11 cellular contexts compared by ENCODE assay signal in the genomic region with DNA sequence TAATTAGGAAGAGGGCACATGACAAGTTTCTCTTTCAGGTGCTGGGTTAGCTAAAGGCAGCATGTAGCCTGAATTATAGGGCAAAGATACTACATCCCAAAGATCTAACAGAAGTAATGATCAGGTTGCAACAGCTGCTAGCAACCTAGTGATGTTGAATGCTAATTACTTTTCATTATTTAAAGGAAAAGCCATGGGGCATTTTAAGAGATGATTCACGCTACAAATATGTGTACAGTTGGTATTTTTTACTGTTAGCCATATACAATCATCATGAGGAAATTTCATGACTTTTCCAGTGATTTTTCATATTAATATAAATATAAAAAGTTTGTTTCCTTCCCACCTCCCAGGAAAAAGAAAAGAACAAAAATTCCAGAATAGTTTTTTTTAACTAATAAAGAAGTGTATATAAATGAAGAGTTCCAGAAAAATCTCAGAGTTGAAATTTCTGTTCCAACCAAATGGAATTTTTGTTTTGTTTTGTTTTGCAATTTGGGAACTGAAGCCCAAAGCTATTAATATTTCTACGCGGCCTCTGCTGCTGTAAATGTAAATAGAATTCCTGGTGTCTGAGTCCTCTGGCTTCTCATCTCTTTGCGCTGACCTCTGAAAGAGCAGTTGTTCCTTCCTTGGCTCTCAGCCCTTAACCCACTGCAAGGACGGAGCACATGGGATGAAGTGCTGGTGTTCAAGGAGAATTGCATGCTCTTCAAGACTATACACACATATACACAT. TPM values are rescaled to one million over a fixed set of nuclear protein-coding genes. Genes with fewer than 3 reads are reported as not detected.
A peak's percentile ranks its signal among the peaks of the same experiment; 100 is the strongest.
DNase-seq lines count a peak whose midpoint lies in the region; ATAC-seq, FAIRE-seq and TF ChIP-seq lines count a peak whose summit lies in the region.
"Had no signal": no experiment of that assay in that cellular context is flagged by ENCODE, and none has a peak within 500 bp of the region (broad histone marks: within the 10 kb centered on the region; RNA-seq: fewer than 3 reads in every experiment).

No MANE protein-coding gene starts in this region.

- TF ChIP-seq RAD21 in IMR-90 (IDR thresholded peaks at IDR 0.05; ENCODE audit: low read length) (no peak), HepG2 (CRISPR knock-in tag; IDR thresholded peaks at IDR 0.05) (no peak)

- peaks cover 0 to 11% (median 4%) of the 10 kb centered on the region in 3 donors for H3K36me3 Mint-ChIP-seq in naive thymus-derived CD8-positive, alpha-beta T cell
- H3K36me3 Mint-ChIP-seq in activated CD8-positive, alpha-beta memory T cell treated with anti-CD3 and anti-CD28 coated beads, Interleukin-2, amount 10 ng/mL, durations not matched to agents 7 days and 5 days: peaks cover 7% of the 10 kb centered on the region

- H2BK20ac ChIP-seq in IMR-90 (ENCODE audit: low read depth, low read length): peak overlapping the region; percentile 99

- no peak overlapping the region; the same call in 1 of the 2 replicates for H3K14ac ChIP-seq in IMR-90 (replicated peaks; ENCODE audit: low read depth, low read length)

- H3K9me1 ChIP-seq in IMR-90 (ENCODE audit: insufficient read depth, low read length): peaks cover 23% of the 10 kb centered on the region

- no peaks in the 10 kb centered on the region for H3K27me3 ChIP-seq in IMR-90 (ENCODE audit: control insufficient read depth, insufficient read depth, low read length)
- H3K27me3 ChIP-seq in colonic mucosa: no peaks in the 10 kb centered on the region
- no peaks in the 10 kb centered on the region for H3K27me3 ChIP-seq in HepG2 (ENCODE audit: control insufficient read depth in 1 of 2, insufficient read depth in 2 of 2, low read length in 2 of 2)
- no peaks in the 10 kb centered on the region for H3K27me3 ChIP-seq in transverse colon
- H3K27me3 ChIP-seq: neutrophil had no signal

- no peak overlapping the region for H2AK9ac ChIP-seq in IMR-90 (replicated peaks; ENCODE audit: low read depth, low read length, poor library complexity)

- H4K91ac ChIP-seq in IMR-90 (ENCODE audit: insufficient read depth, low read depth, low read length): peak overlapping the region; percentile 64

- dilution Hi-C loops in IMR-90 (cut with HindIII; ENCODE audit: low sequenced_read_pairs, unreplicated experiment): no loop called here

- POLR2A ChIA-PET in IMR-90 (lab: Charles Lee; ENCODE audit: unreplicated experiment): no interaction called here
- POLR2A ChIA-PET in HepG2 (lab: Yijun Ruan, JAX): no interaction called here
- POLR2A ChIA-PET in naive thymus-derived CD8-positive, alpha-beta T cell (lab: Charles Lee): no interaction called here

- H3K56ac ChIP-seq in IMR-90 (ENCODE audit: extremely low read depth, insufficient read depth, low read length): peak overlapping the region; percentile 84; the same call in 1 of the 2 replicates

- peak overlapping the region; percentile 72 to 93; a peak in 3 of 4 replicates for H4K8ac ChIP-seq in IMR-90 (ENCODE audit: low read depth in 2 of 2, low read length in 2 of 2)

- H4K20me1 ChIP-seq in IMR-90 (ENCODE audit: insufficient read depth, low read length) (no peaks in the 10 kb centered on the region), HepG2 (ENCODE audit: insufficient read depth, low read length) (no peaks in the 10 kb centered on the region)

- no peak overlapping the region for H3K9ac ChIP-seq in IMR-90 (ENCODE audit: low read depth, low read length)
- H3K9ac ChIP-seq in colonic mucosa (ENCODE audit: low read depth in 2 of 2, low read length in 2 of 2): no peak overlapping the region
- no peak overlapping the region for H3K9ac ChIP-seq in HepG2 (ENCODE audit: insufficient read depth, low read depth, low read length)

- peak overlapping the region; percentile 84 for H3K18ac ChIP-seq in IMR-90 (ENCODE audit: low read depth, low read length)

- peaks cover 0 to 11% of the 10 kb centered on the region in 2 experiments; a peak in 3 of 4 replicates for H3K79me1 ChIP-seq in IMR-90 (ENCODE audit: low read depth in 1 of 2, low read length in 2 of 2)

- no peaks in the 10 kb centered on the region for H3K79me2 ChIP-seq in HepG2 (ENCODE audit: insufficient read depth, low read length)

- H3K4me2 ChIP-seq in IMR-90 (ENCODE audit: low read depth, low read length) (peak overlapping the region; percentile 82; the same call in 1 of the 2 replicates), HepG2 (ENCODE audit: low read depth, low read length) (no peak overlapping the region)

- H3K27ac Mint-ChIP-seq in naive thymus-derived CD8-positive, alpha-beta T cell: no peak overlapping the region
- no peak overlapping the region for H3K27ac Mint-ChIP-seq in activated CD8-positive, alpha-beta memory T cell treated with anti-CD3 and anti-CD28 coated beads, Interleukin-2, amount 10 ng/mL, durations not matched to agents 7 days and 5 days
- H3K27ac Mint-ChIP-seq: activated CD8-positive, alpha-beta T cell treated with anti-CD3 and anti-CD28 coated beads, Interleukin-2, amount 10 ng/mL, durations not matched to agents 7 days and 5 days had no signal

- ATAC-seq in IMR-90 (ENCODE audit: low read depth) (peak; percentile 95), HepG2 (no peak)
- no peak for ATAC-seq in naive thymus-derived CD8-positive, alpha-beta T cell
- no peak for ATAC-seq in activated CD8-positive, alpha-beta memory T cell treated with anti-CD3 and anti-CD28 coated beads, Interleukin-2, amount 10 ng/mL, durations not matched to agents 7 days and 5 days
- ATAC-seq: activated CD8-positive, alpha-beta T cell treated with anti-CD3 and anti-CD28 coated beads, Interleukin-2, amount 10 ng/mL, durations not matched to agents 7 days and 5 days had no signal

- H3K9me3 Mint-ChIP-seq in naive thymus-derived CD8-positive, alpha-beta T cell: peaks cover 0 to 12% (median 7%) of the 10 kb centered on the region in 9 donors
- H3K9me3 Mint-ChIP-seq in activated CD8-positive, alpha-beta memory T cell treated with anti-CD3 and anti-CD28 coated beads, Interleukin-2, amount 10 ng/mL, durations not matched to agents 7 days and 5 days (ENCODE audit: low read depth): peaks cover 5% of the 10 kb centered on the region

- no peak for TF ChIP-seq POLR2A in IMR-90 (IDR thresholded peaks at IDR 0.05; ENCODE audit: low read depth, low read length)
- no peak for TF ChIP-seq POLR2A in HepG2 (IDR thresholded peaks at IDR 0.05; ENCODE audit: insufficient read depth in 1 of 2, low read depth in 2 of 2, low read length in 2 of 2)
- TF ChIP-seq POLR2A in transverse colon (IDR thresholded peaks at IDR 0.05): no peak

- no peak overlapping the region for H2AK5ac ChIP-seq in IMR-90 (ENCODE audit: low read depth, low read length)

- H2BK120ac ChIP-seq in IMR-90 (ENCODE audit: low read depth, low read length): peak overlapping the region; percentile 99

- intact Hi-C loops in IMR-90 (cut with micrococcal nuclease) (loop anchor here (1.0 kb wide), 2 partner anchors 14 to 43 kb away; partner anchors contain the start of gene NEK10), colonic mucosa (cut with DNase I) (no loop called here), HepG2 (cut with micrococcal nuclease; ENCODE audit: unreplicated experiment) (no loop called here), transverse colon (cut with DNase I; ENCODE audit: low total_unique reads) (no loop called here)

- H3K27me3 Mint-ChIP-seq in naive thymus-derived CD8-positive, alpha-beta T cell: no peaks in the 10 kb centered on the region
- no peaks in the 10 kb centered on the region for H3K27me3 Mint-ChIP-seq in activated CD8-positive, alpha-beta memory T cell treated with anti-CD3 and anti-CD28 coated beads, Interleukin-2, amount 10 ng/mL, durations not matched to agents 7 days and 5 days

- no CpG with 5 or more reads among the region's 5 CpGs for WGBS in IMR-90 (ENCODE audit: extremely low coverage in 2 of 2, insufficient read length in 1 of 2), 2 experiments
- 99% methylated on average over 5 of the region's 5 CpGs for WGBS in HepG2 (ENCODE audit: low lambda C conversion rate)
- WGBS in transverse colon (ENCODE audit: low coverage in 1 of 2), 2 donors: 54 to 67% methylated on average over 3 to 5 of the region's 5 CpGs

- H4K5ac ChIP-seq in IMR-90 (ENCODE audit: low read depth, low read length): no peak overlapping the region; the same call in 1 of the 2 replicates

- H2BK5ac ChIP-seq in IMR-90 (ENCODE audit: low read depth, low read length, poor library complexity, severe bottlenecking): peak overlapping the region; percentile 96

- H3K9me3 ChIP-seq in IMR-90 (ENCODE audit: control insufficient read depth, insufficient read depth, low read length): no peaks in the 10 kb centered on the region
- H3K9me3 ChIP-seq in colonic mucosa: no peaks in the 10 kb centered on the region
- H3K9me3 ChIP-seq in HepG2 (ENCODE audit: low read length): no peaks in the 10 kb centered on the region; the same call in 1 of the 2 replicates
- no peaks in the 10 kb centered on the region for H3K9me3 ChIP-seq in transverse colon
- H3K9me3 ChIP-seq: neutrophil had no signal

- H2AFZ ChIP-seq in IMR-90 (replicated peaks; ENCODE audit: low read length, poor library complexity): no peak overlapping the region
- H2AFZ ChIP-seq in HepG2 (ENCODE audit: low read length): no peak overlapping the region

- in situ Hi-C loops in IMR-90 (cut with MboI; ENCODE audit: low sequenced_read_pairs) (no loop called here), HepG2 (cut with HindIII; ENCODE audit: extremely low pct_ligation_motif_present, low pct_unique_long_range_greater_than_20kb) (no loop called here), transverse colon (cut with MboI; ENCODE audit: low pct_ligation_motif_present in 1 of 4, low pct_unique_long_range_greater_than_20kb in 1 of 4, low sequenced_read_pairs in 3 of 4) (no loop called here)

- TF ChIP-seq EP300 in HepG2 (IDR thresholded peaks at IDR 0.05; ENCODE audit: low read depth in 2 of 2, low read length in 2 of 2) (no peak), HepG2 (CRISPR knock-in tag; IDR thresholded peaks at IDR 0.05; ENCODE audit: borderline replicate concordance) (no peak), transverse colon (IDR thresholded peaks at IDR 0.05; ENCODE audit: low read depth) (no peak)

- peak; percentile 98 for DNase-seq in IMR-90
- no peak for DNase-seq in colonic mucosa
- no peak for DNase-seq in HepG2 (ENCODE audit: low spot score)
- DNase-seq in transverse colon: peak; percentile 25
- no peak for DNase-seq in naive thymus-derived CD8-positive, alpha-beta T cell
- DNase-seq in NCI-H1417 (lab: John Stamatoyannopoulos, UW): no peak
- no peak for DNase-seq in SKM-1 (lab: John Stamatoyannopoulos, UW; ENCODE audit: unreplicated experiment)
- no peak for DNase-seq in activated CD8-positive, alpha-beta memory T cell treated with anti-CD3 and anti-CD28 coated beads, Interleukin-2, amount 10 ng/mL, durations not matched to agents 7 days and 5 days
- DNase-seq: activated CD8-positive, alpha-beta T cell treated with anti-CD3 and anti-CD28 coated beads, Interleukin-2, amount 10 ng/mL, durations not matched to agents 7 days and 5 days had no signal

- H3K36me3 ChIP-seq in IMR-90 (ENCODE audit: control insufficient read depth, insufficient read depth, low read length): no peaks in the 10 kb centered on the region; the same call in 1 of the 2 replicates
- no peaks in the 10 kb centered on the region for H3K36me3 ChIP-seq in colonic mucosa
- peaks cover 0 to 2% of the 10 kb centered on the region in 2 experiments; a peak in 3 of 5 replicates for H3K36me3 ChIP-seq in HepG2 (replicated peaks in 1 of 2; ENCODE audit: control insufficient read depth in 1 of 2, insufficient read depth in 2 of 2, low read length in 2 of 2)
- H3K36me3 ChIP-seq in transverse colon: no peaks in the 10 kb centered on the region
- H3K36me3 ChIP-seq: neutrophil had no signal

- no peak overlapping the region for H3K4me3 Mint-ChIP-seq in naive thymus-derived CD8-positive, alpha-beta T cell
- no peak overlapping the region for H3K4me3 Mint-ChIP-seq in activated CD8-positive, alpha-beta memory T cell treated with anti-CD3 and anti-CD28 coated beads, Interleukin-2, amount 10 ng/mL, durations not matched to agents 7 days and 5 days
- H3K4me3 Mint-ChIP-seq: activated CD8-positive, alpha-beta T cell treated with anti-CD3 and anti-CD28 coated beads, Interleukin-2, amount 10 ng/mL, durations not matched to agents 7 days and 5 days had no signal

- no peaks in the 10 kb centered on the region for H3K4me1 Mint-ChIP-seq in naive thymus-derived CD8-positive, alpha-beta T cell
- peaks cover 5% of the 10 kb centered on the region for H3K4me1 Mint-ChIP-seq in activated CD8-positive, alpha-beta memory T cell treated with anti-CD3 and anti-CD28 coated beads, Interleukin-2, amount 10 ng/mL, durations not matched to agents 7 days and 5 days

- peak overlapping the region; percentile 95 for H3K4ac ChIP-seq in IMR-90 (ENCODE audit: low read depth, low read length)

- H3K4me1 ChIP-seq in IMR-90 (ENCODE audit: control insufficient read depth, insufficient read depth, low read length) (peaks cover 22% of the 10 kb centered on the region), colonic mucosa (no peaks in the 10 kb centered on the region), HepG2 (ENCODE audit: insufficient read depth, low read length) (peaks cover 18% of the 10 kb centered on the region), transverse colon (peaks cover 0 to 7% (median 5%) of the 10 kb centered on the region in 4 donors)

- no peak overlapping the region for H3K4me3 ChIP-seq in IMR-90 (ENCODE audit: insufficient read depth, low read depth, low read length)
- H3K4me3 ChIP-seq in colonic mucosa: no peak overlapping the region
- H3K4me3 ChIP-seq in HepG2 (replicated peaks in 1 of 3; ENCODE audit: insufficient read depth in 1 of 3, low read depth in 2 of 3, low read length in 3 of 3): no peak overlapping the region
- no peak overlapping the region for H3K4me3 ChIP-seq in transverse colon

- TF ChIP-seq CTCF in IMR-90 (conservative IDR thresholded peaks at IDR 0.05; ENCODE audit: low read depth, low read length): no peak
- no peak for TF ChIP-seq CTCF in colonic mucosa (IDR thresholded peaks at IDR 0.05)
- TF ChIP-seq CTCF in HepG2 (CRISPR knock-in tag; IDR thresholded peaks at IDR 0.05): no peak
- TF ChIP-seq CTCF in transverse colon (IDR thresholded peaks at IDR 0.05): no peak

- no peak for FAIRE-seq in HepG2 (lab: Jason Lieb, UNC)
- FAIRE-seq: G401.6 had no signal

- peak overlapping the region; percentile 99; the same call in 1 of the 3 replicates for H2BK15ac ChIP-seq in IMR-90 (ENCODE audit: low read depth, low read length)

- BruUV-seq in IMR-90 (replicated peaks; lab: Mats Ljungman, UMichigan) (no TSS peak), HepG2 (replicated peaks; lab: Mats Ljungman, UMichigan) (no TSS peak)

- H3K23ac ChIP-seq in IMR-90 (ENCODE audit: low read depth, low read length): peak overlapping the region; percentile 90; the same call in 1 of the 2 replicates

- CTCF ChIA-PET in IMR-90 (lab: Yijun Ruan, JAX): interaction anchor here (0.6 to 1.6 kb wide), 2 partner anchors 8 to 72 kb away, joined by 3 to 4 read pairs; no protein-coding TSS in a partner anchor
- CTCF ChIA-PET in HepG2 (lab: Yijun Ruan, JAX; ENCODE audit: low intra/inter-chr PET ratio, low total read pairs): no interaction called here
- CTCF ChIA-PET in activated CD8-positive, alpha-beta memory T cell treated with anti-CD3 and anti-CD28 coated beads, Interleukin-2, amount 10 ng/mL, durations not matched to agents 7 days and 5 days (lab: Charles Lee): no interaction called here

- H3K27ac ChIP-seq in IMR-90 (ENCODE audit: insufficient read depth, low read length) (peak overlapping the region; percentile 97; the same call in 1 of the 2 replicates), colonic mucosa (peak overlapping the region; percentile 40), HepG2 (ENCODE audit: extremely low read length, insufficient read depth, low read length) (no peak overlapping the region), transverse colon (peak overlapping the region; percentile 28 to 78 (median 72))
- H3K27ac ChIP-seq: neutrophil had no signal

RNA-seq across cellular contexts. Expression of gene NEK10, which starts 42.8 kb away (rescaled TPM):
- total RNA-seq in IMR-90 (2012; rRNA removed): 6.6 and 7.5 TPM in 2 replicates
- polyA plus RNA-seq in IMR-90 (2012; rRNA removed): 1.4 and 2.2 TPM in 2 replicates
- 0.21 and 0.55 TPM in 2 replicates for polyA plus RNA-seq in IMR-90 (2012; cell fraction: cytosol; rRNA removed)
- 1.7 and 11.1 TPM in 2 replicates for polyA plus RNA-seq in IMR-90 (2012; cell fraction: nucleus; rRNA removed; ENCODE audit: low replicate concordance)
- under 1 TPM; 0.67 to 0.88 TPM for total RNA-seq in colonic mucosa
- total RNA-seq in HepG2 (2016; rRNA removed; fragmentation: Illumina TruSeq; extraction: Trizol): 14.2 and 15.0 TPM in 2 replicates
- 10.7 and 11.1 TPM in 2 replicates for total RNA-seq in HepG2 (2016; cell fraction: cytosol; rRNA removed; fragmentation: Illumina TruSeq; extraction: Trizol; ENCODE audit: low read depth)
- 13.1 and 15.6 TPM in 2 replicates for total RNA-seq in HepG2 (2016; cell fraction: insoluble cytoplasmic fraction; rRNA removed; fragmentation: Illumina TruSeq; extraction: Trizol)
- total RNA-seq in HepG2 (2016; cell fraction: membrane; rRNA removed; fragmentation: Illumina TruSeq; extraction: Trizol): 6.9 and 9.2 TPM in 2 replicates
- 33.9 and 37.7 TPM in 2 replicates for total RNA-seq in HepG2 (2016; cell fraction: nucleus; rRNA removed; fragmentation: Illumina TruSeq; extraction: Trizol)
- 2.3 and 2.8 TPM in 2 replicates for polyA plus RNA-seq in HepG2 (2011; rRNA removed)
- polyA plus RNA-seq in HepG2 (2011; cell fraction: cytosol; rRNA removed): 1.3 TPM in 2 replicates
- 4.3 and 4.4 TPM in 2 replicates for polyA plus RNA-seq in HepG2 (2011; cell fraction: nucleus; rRNA removed)
- polyA plus RNA-seq in HepG2 (2012): 3.2 and 3.8 TPM in 2 replicates
- polyA plus RNA-seq in HepG2 (2016; cell fraction: cytosol; fragmentation: Illumina TruSeq; extraction: Trizol; ENCODE audit: low read depth): 0.54 and 0.58 TPM in 2 replicates
- polyA plus RNA-seq in HepG2 (2016; cell fraction: insoluble cytoplasmic fraction; fragmentation: Illumina TruSeq; extraction: Trizol; ENCODE audit: low read depth): 4.4 and 4.9 TPM in 2 replicates
- polyA plus RNA-seq in HepG2 (2016; cell fraction: membrane; fragmentation: Illumina TruSeq; extraction: Trizol; ENCODE audit: low read depth): 1.8 and 1.9 TPM in 2 replicates
- 10.4 and 12.9 TPM in 2 replicates for polyA plus RNA-seq in HepG2 (2016; cell fraction: nucleus; fragmentation: Illumina TruSeq; extraction: Trizol; ENCODE audit: insufficient read depth, low read depth)
- polyA minus RNA-seq in HepG2 (2011; rRNA and poly(A)+ RNA removed; ENCODE audit: low replicate concordance): 2.6 and 3.5 TPM in 2 replicates
- polyA minus RNA-seq in HepG2 (2011; cell fraction: cytosol; rRNA and poly(A)+ RNA removed): 1.8 and 3.3 TPM in 2 replicates
- 32.0 and 40.3 TPM in 2 replicates for polyA minus RNA-seq in HepG2 (2011; cell fraction: nucleus; rRNA and poly(A)+ RNA removed)
- total RNA-seq in transverse colon: 1 to 10 TPM; 1.1 to 3.2 (median 1.7) TPM
- total RNA-seq in naive thymus-derived CD8-positive, alpha-beta T cell: 1 to 10 TPM; 1.3 to 1.5 TPM
- not detected for polyA plus RNA-seq in naive thymus-derived CD8-positive, alpha-beta T cell
- total RNA-seq in activated CD8-positive, alpha-beta memory T cell treated with anti-CD3 and anti-CD28 coated beads, Interleukin-2, amount 10 ng/mL, durations not matched to agents 7 days and 5 days: under 1 TPM; 0.70 to 0.73 TPM

Comparison
In these comparisons a context has a peak if more than half of its experiments do, and no peak if none do; other contexts are left out.
1. DNase-seq: peak in IMR-90 (single experiment) and transverse colon (single experiment); none in colonic mucosa (single experiment), HepG2 (single experiment), naive thymus-derived CD8-positive, alpha-beta T cell (0 of 10), NCI-H1417 (0 of 3), SKM-1 (single experiment) and activated CD8-positive, alpha-beta memory T cell treated with anti-CD3 and anti-CD28 coated beads, Interleukin-2, amount 10 ng/mL, durations not matched to agents 7 days and 5 days (single experiment).